Comparison of ENCODE assay signal across 2 cellular contexts in the genomic region with DNA sequence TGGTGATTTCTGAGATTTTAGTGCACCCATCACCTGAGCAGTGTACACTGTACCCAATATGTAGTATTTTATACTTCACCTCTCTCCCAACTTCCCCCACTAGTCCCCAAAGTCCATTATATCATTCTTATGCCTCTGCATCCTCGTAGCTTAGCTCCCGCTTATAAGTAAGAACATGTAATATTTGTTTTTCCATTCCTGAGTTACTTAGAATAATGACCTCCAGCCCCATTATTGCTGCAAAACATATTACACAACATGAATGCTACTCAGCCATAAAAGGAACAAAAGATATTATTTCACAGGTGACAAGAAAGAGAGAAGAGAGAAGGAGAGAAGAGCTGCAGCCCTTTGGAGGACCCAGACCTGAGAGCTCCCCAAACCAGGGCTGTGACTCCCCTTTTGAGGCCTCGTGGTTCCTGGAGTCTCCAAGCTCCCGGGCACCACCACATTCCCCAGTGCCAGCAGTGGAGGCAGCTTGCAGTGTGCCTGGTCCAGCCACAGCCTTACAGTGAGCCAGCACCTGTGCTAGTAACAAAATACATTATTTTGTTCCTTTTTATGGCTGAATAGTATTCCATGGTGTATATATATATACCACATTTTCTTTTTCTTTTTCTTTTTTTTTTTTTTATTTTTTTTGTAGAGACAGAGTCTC.
TF ChIP-seq lines count a peak whose summit lies in the region.

No MANE protein-coding gene starts in this region.

TF ChIP-seq in liver, 16 proteins besides CTCF, POLR2A, EP300 and RAD21 (continued from another document):
- TF ChIP-seq, protein P1, sequence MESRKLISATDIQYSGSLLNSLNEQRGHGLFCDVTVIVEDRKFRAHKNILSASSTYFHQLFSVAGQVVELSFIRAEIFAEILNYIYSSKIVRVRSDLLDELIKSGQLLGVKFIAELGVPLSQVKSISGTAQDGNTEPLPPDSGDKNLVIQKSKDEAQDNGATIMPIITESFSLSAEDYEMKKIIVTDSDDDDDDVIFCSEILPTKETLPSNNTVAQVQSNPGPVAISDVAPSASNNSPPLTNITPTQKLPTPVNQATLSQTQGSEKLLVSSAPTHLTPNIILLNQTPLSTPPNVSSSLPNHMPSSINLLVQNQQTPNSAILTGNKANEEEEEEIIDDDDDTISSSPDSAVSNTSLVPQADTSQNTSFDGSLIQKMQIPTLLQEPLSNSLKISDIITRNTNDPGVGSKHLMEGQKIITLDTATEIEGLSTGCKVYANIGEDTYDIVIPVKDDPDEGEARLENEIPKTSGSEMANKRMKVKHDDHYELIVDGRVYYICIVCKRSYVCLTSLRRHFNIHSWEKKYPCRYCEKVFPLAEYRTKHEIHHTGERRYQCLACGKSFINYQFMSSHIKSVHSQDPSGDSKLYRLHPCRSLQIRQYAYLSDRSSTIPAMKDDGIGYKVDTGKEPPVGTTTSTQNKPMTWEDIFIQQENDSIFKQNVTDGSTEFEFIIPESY (IDR thresholded peaks at IDR 0.05) = no peak
- TF ChIP-seq, protein P2, sequence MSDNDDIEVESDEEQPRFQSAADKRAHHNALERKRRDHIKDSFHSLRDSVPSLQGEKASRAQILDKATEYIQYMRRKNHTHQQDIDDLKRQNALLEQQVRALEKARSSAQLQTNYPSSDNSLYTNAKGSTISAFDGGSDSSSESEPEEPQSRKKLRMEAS (IDR thresholded peaks at IDR 0.05) = peak; percentile 44
- TF ChIP-seq GABPA (IDR thresholded peaks at IDR 0.05 in 1 of 2, conservative IDR thresholded peaks at IDR 0.05 in 1 of 2) (no peak), RXRA (IDR thresholded peaks at IDR 0.05) (peak; percentile 80 to 84), YY1 (IDR thresholded peaks at IDR 0.05) (peak; percentile 54), NR2F2 (IDR thresholded peaks at IDR 0.05) (no peak), SP1 (IDR thresholded peaks at IDR 0.05) (peak; percentile 88), HNF4A (conservative IDR thresholded peaks at IDR 0.05) (peak; percentile 80 to 83)
- TF ChIP-seq, protein P3, sequence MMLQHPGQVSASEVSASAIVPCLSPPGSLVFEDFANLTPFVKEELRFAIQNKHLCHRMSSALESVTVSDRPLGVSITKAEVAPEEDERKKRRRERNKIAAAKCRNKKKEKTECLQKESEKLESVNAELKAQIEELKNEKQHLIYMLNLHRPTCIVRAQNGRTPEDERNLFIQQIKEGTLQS (IDR thresholded peaks at IDR 0.05) = no peak
- TF ChIP-seq, protein P4, sequence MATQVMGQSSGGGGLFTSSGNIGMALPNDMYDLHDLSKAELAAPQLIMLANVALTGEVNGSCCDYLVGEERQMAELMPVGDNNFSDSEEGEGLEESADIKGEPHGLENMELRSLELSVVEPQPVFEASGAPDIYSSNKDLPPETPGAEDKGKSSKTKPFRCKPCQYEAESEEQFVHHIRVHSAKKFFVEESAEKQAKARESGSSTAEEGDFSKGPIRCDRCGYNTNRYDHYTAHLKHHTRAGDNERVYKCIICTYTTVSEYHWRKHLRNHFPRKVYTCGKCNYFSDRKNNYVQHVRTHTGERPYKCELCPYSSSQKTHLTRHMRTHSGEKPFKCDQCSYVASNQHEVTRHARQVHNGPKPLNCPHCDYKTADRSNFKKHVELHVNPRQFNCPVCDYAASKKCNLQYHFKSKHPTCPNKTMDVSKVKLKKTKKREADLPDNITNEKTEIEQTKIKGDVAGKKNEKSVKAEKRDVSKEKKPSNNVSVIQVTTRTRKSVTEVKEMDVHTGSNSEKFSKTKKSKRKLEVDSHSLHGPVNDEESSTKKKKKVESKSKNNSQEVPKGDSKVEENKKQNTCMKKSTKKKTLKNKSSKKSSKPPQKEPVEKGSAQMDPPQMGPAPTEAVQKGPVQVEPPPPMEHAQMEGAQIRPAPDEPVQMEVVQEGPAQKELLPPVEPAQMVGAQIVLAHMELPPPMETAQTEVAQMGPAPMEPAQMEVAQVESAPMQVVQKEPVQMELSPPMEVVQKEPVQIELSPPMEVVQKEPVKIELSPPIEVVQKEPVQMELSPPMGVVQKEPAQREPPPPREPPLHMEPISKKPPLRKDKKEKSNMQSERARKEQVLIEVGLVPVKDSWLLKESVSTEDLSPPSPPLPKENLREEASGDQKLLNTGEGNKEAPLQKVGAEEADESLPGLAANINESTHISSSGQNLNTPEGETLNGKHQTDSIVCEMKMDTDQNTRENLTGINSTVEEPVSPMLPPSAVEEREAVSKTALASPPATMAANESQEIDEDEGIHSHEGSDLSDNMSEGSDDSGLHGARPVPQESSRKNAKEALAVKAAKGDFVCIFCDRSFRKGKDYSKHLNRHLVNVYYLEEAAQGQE (IDR thresholded peaks at IDR 0.05) = peak; percentile 58

TF ChIP-seq in HepG2, 621 proteins besides CTCF, POLR2A, EP300 and RAD21 (continued from another document):
- TF ChIP-seq ZNF773 (CRISPR knock-in tag; IDR thresholded peaks at IDR 0.05; ENCODE audit: borderline replicate concordance) = no peak
- no peak for TF ChIP-seq FOXP1 (IDR thresholded peaks at IDR 0.05)
- no peak for TF ChIP-seq FOXP1 (CRISPR knock-in tag; IDR thresholded peaks at IDR 0.05)
- TF ChIP-seq, protein P5, sequence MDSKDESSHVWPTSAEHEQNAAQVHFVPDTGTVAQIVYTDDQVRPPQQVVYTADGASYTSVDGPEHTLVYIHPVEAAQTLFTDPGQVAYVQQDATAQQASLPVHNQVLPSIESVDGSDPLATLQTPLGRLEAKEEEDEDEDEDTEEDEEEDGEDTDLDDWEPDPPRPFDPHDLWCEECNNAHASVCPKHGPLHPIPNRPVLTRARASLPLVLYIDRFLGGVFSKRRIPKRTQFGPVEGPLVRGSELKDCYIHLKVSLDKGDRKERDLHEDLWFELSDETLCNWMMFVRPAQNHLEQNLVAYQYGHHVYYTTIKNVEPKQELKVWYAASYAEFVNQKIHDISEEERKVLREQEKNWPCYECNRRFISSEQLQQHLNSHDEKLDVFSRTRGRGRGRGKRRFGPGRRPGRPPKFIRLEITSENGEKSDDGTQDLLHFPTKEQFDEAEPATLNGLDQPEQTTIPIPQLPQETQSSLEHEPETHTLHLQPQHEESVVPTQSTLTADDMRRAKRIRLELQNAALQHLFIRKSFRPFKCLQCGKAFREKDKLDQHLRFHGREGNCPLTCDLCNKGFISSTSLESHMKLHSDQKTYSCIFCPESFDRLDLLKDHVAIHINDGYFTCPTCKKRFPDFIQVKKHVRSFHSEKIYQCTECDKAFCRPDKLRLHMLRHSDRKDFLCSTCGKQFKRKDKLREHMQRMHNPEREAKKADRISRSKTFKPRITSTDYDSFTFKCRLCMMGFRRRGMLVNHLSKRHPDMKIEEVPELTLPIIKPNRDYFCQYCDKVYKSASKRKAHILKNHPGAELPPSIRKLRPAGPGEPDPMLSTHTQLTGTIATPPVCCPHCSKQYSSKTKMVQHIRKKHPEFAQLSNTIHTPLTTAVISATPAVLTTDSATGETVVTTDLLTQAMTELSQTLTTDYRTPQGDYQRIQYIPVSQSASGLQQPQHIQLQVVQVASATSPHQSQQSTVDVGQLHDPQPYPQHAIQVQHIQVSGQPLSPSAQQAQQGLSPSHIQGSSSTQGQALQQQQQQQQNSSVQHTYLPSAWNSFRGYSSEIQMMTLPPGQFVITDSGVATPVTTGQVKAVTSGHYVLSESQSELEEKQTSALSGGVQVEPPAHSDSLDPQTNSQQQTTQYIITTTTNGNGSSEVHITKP (CRISPR knock-in tag; IDR thresholded peaks at IDR 0.05; ENCODE audit: low read depth) = no peak
- TF ChIP-seq RNF2 (conservative IDR thresholded peaks at IDR 0.05; ENCODE audit: low read depth) = no peak
- no peak for TF ChIP-seq SAP130 (CRISPR knock-in tag; IDR thresholded peaks at IDR 0.05; ENCODE audit: low read depth)
- TF ChIP-seq, protein P6, sequence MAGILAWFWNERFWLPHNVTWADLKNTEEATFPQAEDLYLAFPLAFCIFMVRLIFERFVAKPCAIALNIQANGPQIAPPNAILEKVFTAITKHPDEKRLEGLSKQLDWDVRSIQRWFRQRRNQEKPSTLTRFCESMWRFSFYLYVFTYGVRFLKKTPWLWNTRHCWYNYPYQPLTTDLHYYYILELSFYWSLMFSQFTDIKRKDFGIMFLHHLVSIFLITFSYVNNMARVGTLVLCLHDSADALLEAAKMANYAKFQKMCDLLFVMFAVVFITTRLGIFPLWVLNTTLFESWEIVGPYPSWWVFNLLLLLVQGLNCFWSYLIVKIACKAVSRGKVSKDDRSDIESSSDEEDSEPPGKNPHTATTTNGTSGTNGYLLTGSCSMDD (CRISPR knock-in tag; IDR thresholded peaks at IDR 0.05) = no peak
- no peak for TF ChIP-seq WIZ (CRISPR knock-in tag; IDR thresholded peaks at IDR 0.05)
TF ChIP-seq in HepG2: peak in this region for 0.
